ENCODE assay signal across 19 cellular contexts in genomic region chr4:42344260-42344659, GRCh38.
A peak's percentile ranks its signal among the peaks of the same experiment; 100 is the strongest.
DNase-seq lines count a peak whose midpoint lies in the region; ATAC-seq and TF ChIP-seq lines count a peak whose summit lies in the region.
"Had no signal": no experiment of that assay in that cellular context is flagged by ENCODE, and none has a peak within 500 bp of the region (broad histone marks: within the 10 kb centered on the region; RNA-seq: fewer than 3 reads in every experiment).

No MANE protein-coding gene starts in this region.

- peaks cover 27% of the 10 kb centered on the region for H3K4me1 Mint-ChIP-seq in nephron progenitor cell
- H3K4me1 Mint-ChIP-seq: activated CD4-positive, alpha-beta T cell treated with anti-CD3 and anti-CD28 coated beads for 36 hours; stimulated activated naive CD8-positive, alpha-beta T cell treated with anti-CD3 and anti-CD28 coated beads, Interleukin-15, amount 100 ng/mL, for 72 hours had no signal

- H3K4me3 Mint-ChIP-seq in nephron progenitor cell = no peak overlapping the region
- H3K4me3 Mint-ChIP-seq: activated CD4-positive, alpha-beta T cell treated with anti-CD3 and anti-CD28 coated beads for 36 hours; natural killer cell treated with Interleukin-12 subunit alpha and Interleukin-12 subunit beta and Interleukin-15 and Interleukin-18, amount 100 ng/mL, for 72 hours; stimulated activated naive CD8-positive, alpha-beta T cell treated with anti-CD3 and anti-CD28 coated beads, Interleukin-15, amount 100 ng/mL, for 72 hours had no signal

- no peaks in the 10 kb centered on the region for H3K9me3 Mint-ChIP-seq in nephron progenitor cell
- H3K9me3 Mint-ChIP-seq: natural killer cell treated with Interleukin-12 subunit alpha and Interleukin-12 subunit beta and Interleukin-15 and Interleukin-18, amount 100 ng/mL, for 72 hours; stimulated activated naive CD8-positive, alpha-beta T cell treated with anti-CD3 and anti-CD28 coated beads, Interleukin-15, amount 100 ng/mL, for 72 hours had no signal

- TF ChIP-seq CTCF in nephron progenitor cell (IDR thresholded peaks at IDR 0.05) = no peak

- H3K36me3 Mint-ChIP-seq in nephron progenitor cell (ENCODE audit: low read depth) = no peaks in the 10 kb centered on the region
- H3K36me3 Mint-ChIP-seq: natural killer cell treated with Interleukin-12 subunit alpha and Interleukin-12 subunit beta and Interleukin-15 and Interleukin-18, amount 100 ng/mL, for 72 hours had no signal

- DNase-seq in NCI-H1417 (lab: John Stamatoyannopoulos, UW) = peak in 2 of 3 experiments; percentile 5 to 30
- DNase-seq in NCI-H1417 treated with DMSO at 0.1 percent for 48 hours (lab: John Stamatoyannopoulos, UW) = no peak
- no peak for DNase-seq in nephron progenitor cell
- no peak for DNase-seq in stimulated activated CD4-positive, alpha-beta T cell treated with anti-CD3 and anti-CD28 coated beads, Interleukin-1b, Interleukin-23, amount 100 ng/mL, for 48 hours
- no peak for DNase-seq in NCI-H1048 (lab: John Stamatoyannopoulos, UW)
- DNase-seq in HK-2 (ENCODE audit: unreplicated experiment) = no peak
- DNase-seq: activated CD4-positive, alpha-beta T cell treated with anti-CD3 and anti-CD28 coated beads for 36 hours; activated gamma-delta T cell; colonic mucosa; gastrocnemius medialis; NCI-H1930; NCI-H510A treated with DMSO at 0.1 percent for 48 hours; PC-3; stimulated activated naive CD8-positive, alpha-beta T cell treated with anti-CD3 and anti-CD28 coated beads, Interleukin-15, amount 100 ng/mL, for 72 hours; T-helper 9 cell had no signal

- ATAC-seq in GM21576 (IDR thresholded peaks at IDR 0.05; ENCODE audit: unreplicated experiment) (peak; percentile 47), HG03342 (IDR thresholded peaks at IDR 0.05; ENCODE audit: unreplicated experiment) (peak; percentile 64)
- ATAC-seq: activated CD4-positive, alpha-beta T cell treated with anti-CD3 and anti-CD28 coated beads for 36 hours; gastrocnemius medialis; HCT116; natural killer cell treated with Interleukin-12 subunit alpha and Interleukin-12 subunit beta and Interleukin-15 and Interleukin-18, amount 100 ng/mL, for 72 hours; PC-3; stimulated activated naive CD8-positive, alpha-beta T cell treated with anti-CD3 and anti-CD28 coated beads, Interleukin-15, amount 100 ng/mL, for 72 hours had no signal

- H3K27ac Mint-ChIP-seq in nephron progenitor cell = peak overlapping the region; percentile 30
- H3K27ac Mint-ChIP-seq: activated CD4-positive, alpha-beta T cell treated with anti-CD3 and anti-CD28 coated beads for 36 hours; natural killer cell treated with Interleukin-12 subunit alpha and Interleukin-12 subunit beta and Interleukin-15 and Interleukin-18, amount 100 ng/mL, for 72 hours; stimulated activated naive CD8-positive, alpha-beta T cell treated with anti-CD3 and anti-CD28 coated beads, Interleukin-15, amount 100 ng/mL, for 72 hours had no signal

- H3K27me3 Mint-ChIP-seq in nephron progenitor cell (ENCODE audit: low read depth, poor library complexity) = peaks cover 4% of the 10 kb centered on the region

Comparison
In these comparisons a context has a peak if more than half of its experiments do, and no peak if none do; other contexts are left out.
1. DNase-seq: peak in NCI-H1417 (2 of 3); none in NCI-H1417 treated with DMSO at 0.1 percent for 48 hours (single experiment), nephron progenitor cell (single experiment), stimulated activated CD4-positive, alpha-beta T cell treated with anti-CD3 and anti-CD28 coated beads, Interleukin-1b, Interleukin-23, amount 100 ng/mL, for 48 hours (single experiment), NCI-H1048 (single experiment) and HK-2 (single experiment).